Comparison of ENCODE assay signal across 8 cellular contexts in the genomic region with DNA sequence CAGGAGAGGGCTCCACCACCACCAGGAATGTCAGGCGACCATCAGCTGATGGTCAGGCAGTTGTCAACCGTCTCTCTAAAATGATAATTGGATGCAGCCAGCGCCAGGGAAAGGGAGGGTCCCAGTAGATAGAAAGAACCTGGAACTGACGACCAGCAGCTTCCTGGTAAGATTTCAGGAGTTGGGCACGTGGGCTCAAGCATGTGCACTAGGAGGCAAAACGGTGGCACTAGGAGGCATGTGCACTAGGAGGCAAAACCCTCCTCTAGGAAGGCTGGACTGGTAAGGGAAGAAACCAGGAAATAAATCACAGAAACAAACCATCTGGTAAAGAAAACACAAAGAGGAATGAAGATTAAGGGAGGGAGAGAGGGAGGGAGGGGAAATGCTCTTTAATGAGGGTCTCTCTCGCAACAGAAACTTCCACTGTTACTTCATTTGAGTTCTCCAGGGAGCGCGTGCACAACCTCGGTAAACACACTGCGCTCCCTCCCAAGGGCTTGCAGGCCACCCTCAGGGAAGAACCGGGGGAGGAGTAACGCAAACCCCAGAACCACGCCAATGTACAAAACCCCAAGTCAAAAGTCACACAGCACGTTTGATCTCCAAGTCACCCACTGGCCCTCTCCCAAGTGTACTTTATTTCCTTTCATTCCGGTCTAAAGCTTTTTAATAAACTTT.
DNase-seq lines count a peak whose midpoint lies in the region; ATAC-seq and TF ChIP-seq lines count a peak whose summit lies in the region.

No MANE protein-coding gene starts in this region.

- peaks cover 5% of the 10 kb centered on the region for H3K9me3 Mint-ChIP-seq in glutamatergic neuron (ENCODE audit: unreplicated experiment)

- peak overlapping the region; percentile 88 for H3K27ac ChIP-seq in VCaP

- no peaks in the 10 kb centered on the region for H3K36me3 Mint-ChIP-seq in glutamatergic neuron (ENCODE audit: unreplicated experiment)

- peaks cover 7% of the 10 kb centered on the region for H3K27me3 Mint-ChIP-seq in glutamatergic neuron (ENCODE audit: unreplicated experiment)

- H3K4me1 Mint-ChIP-seq in glutamatergic neuron (ENCODE audit: low read depth, unreplicated experiment) = peaks cover 53% of the 10 kb centered on the region

- peak overlapping the region; percentile 94 for H3K27ac Mint-ChIP-seq in glutamatergic neuron (ENCODE audit: unreplicated experiment)

- TF ChIP-seq CTCF in VCaP (conservative IDR thresholded peaks at IDR 0.05) = no peak
- TF ChIP-seq CTCF in glutamatergic neuron (IDR thresholded peaks at IDR 0.05; ENCODE audit: partially characterized antibody, unreplicated experiment) = no peak

- peak overlapping the region; percentile 43 for H3K4me3 Mint-ChIP-seq in glutamatergic neuron (ENCODE audit: unreplicated experiment)

- ATAC-seq in GM18873 (IDR thresholded peaks at IDR 0.05; ENCODE audit: low FRiP score, unreplicated experiment) (no peak), HG02981 (IDR thresholded peaks at IDR 0.05; ENCODE audit: unreplicated experiment) (no peak)

- DNase-seq in EH (ENCODE audit: low read depth) = peak; percentile 85
- no peak for DNase-seq in glutamatergic neuron
- DNase-seq in retina = peak; percentile 38
- DNase-seq in inferior parietal cortex (ENCODE audit: extremely low spot score) = no peak
- no peak for DNase-seq in NCI-H774 (lab: John Stamatoyannopoulos, UW)

Comparison
In these comparisons a context has a peak if more than half of its experiments do, and no peak if none do; other contexts are left out.
1. DNase-seq: peak in EH (single experiment) and retina (single experiment); none in glutamatergic neuron (single experiment), inferior parietal cortex (single experiment) and NCI-H774 (single experiment).